ENCODE assay signal across 1 cellular context in the genomic region with DNA sequence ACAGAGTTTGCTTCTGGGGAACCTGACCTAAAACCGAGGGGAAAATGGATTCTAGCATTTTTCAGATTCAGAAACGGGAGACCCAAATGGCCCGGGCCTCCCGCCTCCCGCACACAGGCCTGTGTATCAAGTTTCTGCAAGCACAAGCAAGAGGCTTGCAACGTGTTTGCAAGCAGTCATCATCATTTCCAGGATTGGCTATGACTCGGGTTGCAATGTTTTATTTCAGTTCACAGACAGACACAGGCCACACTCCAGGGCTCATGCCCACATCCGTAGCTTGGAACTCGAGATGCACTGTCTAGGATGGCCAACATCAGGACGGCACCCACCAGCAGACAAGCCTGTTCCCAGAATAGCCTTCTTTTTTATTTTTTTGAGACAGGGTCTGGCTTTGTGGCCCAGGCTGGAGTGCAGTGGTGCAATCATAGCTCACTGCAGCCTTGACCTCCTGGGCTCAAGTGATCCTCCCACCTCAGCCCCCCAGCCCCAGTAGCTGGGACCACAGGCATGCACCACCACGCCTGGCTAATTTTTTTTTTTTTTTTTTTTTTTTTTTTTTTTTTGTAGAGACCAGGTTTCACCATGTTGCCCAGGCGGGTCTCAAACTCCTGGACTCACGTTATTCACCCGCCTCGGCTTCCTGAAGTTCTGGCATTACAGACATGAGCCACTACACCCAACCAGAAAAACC.
TF ChIP-seq lines count a peak whose summit lies in the region.

No MANE protein-coding gene starts in this region.

TF ChIP-seq in HepG2, 621 proteins besides CTCF, POLR2A, EP300 and RAD21 (continued from another document):
- TF ChIP-seq ZBTB42 (CRISPR knock-in tag; IDR thresholded peaks at IDR 0.05): no peak
- no peak for TF ChIP-seq HNF4A (CRISPR knock-in tag; IDR thresholded peaks at IDR 0.05)
- no peak for TF ChIP-seq CREB1 (IDR thresholded peaks at IDR 0.05)
- no peak for TF ChIP-seq CREB1 (CRISPR knock-in tag; IDR thresholded peaks at IDR 0.05)
- TF ChIP-seq HNRNPL (IDR thresholded peaks at IDR 0.05; ENCODE audit: low read depth, low read length): no peak
- TF ChIP-seq TCF12 (IDR thresholded peaks at IDR 0.05): no peak
- no peak for TF ChIP-seq TCF12 (CRISPR knock-in tag; IDR thresholded peaks at IDR 0.05)
- TF ChIP-seq ZNF20 (CRISPR knock-in tag; IDR thresholded peaks at IDR 0.05): no peak
- TF ChIP-seq, protein P1, sequence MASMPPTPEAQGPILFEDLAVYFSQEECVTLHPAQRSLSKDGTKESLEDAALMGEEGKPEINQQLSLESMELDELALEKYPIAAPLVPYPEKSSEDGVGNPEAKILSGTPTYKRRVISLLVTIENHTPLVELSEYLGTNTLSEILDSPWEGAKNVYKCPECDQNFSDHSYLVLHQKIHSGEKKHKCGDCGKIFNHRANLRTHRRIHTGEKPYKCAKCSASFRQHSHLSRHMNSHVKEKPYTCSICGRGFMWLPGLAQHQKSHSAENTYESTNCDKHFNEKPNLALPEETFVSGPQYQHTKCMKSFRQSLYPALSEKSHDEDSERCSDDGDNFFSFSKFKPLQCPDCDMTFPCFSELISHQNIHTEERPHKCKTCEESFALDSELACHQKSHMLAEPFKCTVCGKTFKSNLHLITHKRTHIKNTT (CRISPR knock-in tag; IDR thresholded peaks at IDR 0.05): no peak
- TF ChIP-seq SP140L (CRISPR knock-in tag; IDR thresholded peaks at IDR 0.05; ENCODE audit: borderline replicate concordance): no peak
